ENCODE assay signal across 3 cellular contexts in the genomic region with DNA sequence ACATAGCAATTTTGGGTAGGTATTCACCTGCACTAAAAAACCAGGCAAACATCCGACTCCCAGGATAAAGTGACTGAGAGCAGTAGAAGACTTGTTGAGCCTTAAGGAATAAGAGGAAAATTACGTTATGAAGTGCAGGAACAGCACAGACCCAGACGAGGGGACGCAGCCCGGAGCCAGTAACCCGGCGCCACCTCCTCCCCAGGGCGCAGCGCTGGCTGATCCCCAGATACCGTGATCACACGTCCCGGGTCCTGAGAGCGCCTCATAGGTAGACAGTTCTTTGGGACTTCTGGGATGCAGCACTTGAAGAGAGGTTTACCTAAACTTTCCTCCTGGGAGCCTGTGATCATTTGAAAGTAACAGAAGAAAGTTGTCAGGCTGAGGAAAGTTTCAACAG.
DNase-seq lines count a peak whose midpoint lies in the region; ATAC-seq and TF ChIP-seq lines count a peak whose summit lies in the region.
"Not testable (repeated sequence)": the region's sequence is repeated elsewhere in the genome, so short reads cannot be mapped to it uniquely, and the experiment has no call there.

No MANE protein-coding gene starts in this region.

- not testable (repeated sequence) for TF ChIP-seq CTCF in Panc1 (IDR thresholded peaks at IDR 0.05)

- not testable (repeated sequence) for H3K9ac ChIP-seq in trophoblast cell (ENCODE audit: low read length)

- not testable (repeated sequence) for H3K14ac ChIP-seq in trophoblast cell (ENCODE audit: low read length)

- DNase-seq in H7 (peak; percentile 1), trophoblast cell (peak; percentile 45 to 48)
- DNase-seq in Panc1 (ENCODE audit: low read depth, low spot score): not testable (repeated sequence)

- not testable (repeated sequence) for H3K79me1 ChIP-seq in trophoblast cell (ENCODE audit: low read length)

- not testable (repeated sequence) for H3K4me1 ChIP-seq in Panc1 (ENCODE audit: control insufficient read depth, insufficient read depth, low read length); trophoblast cell (ENCODE audit: control insufficient read depth in 1 of 2, insufficient read depth in 2 of 2, low read length in 2 of 2)

- H3K27ac ChIP-seq in Panc1 (ENCODE audit: low read length): not testable (repeated sequence)
- H3K27ac ChIP-seq in trophoblast cell (ENCODE audit: low read depth, low read length): peak overlapping the region; percentile 74

- POLR2A ChIA-PET in Panc1 (lab: Charles Lee): not testable (repeated sequence)

- not testable (repeated sequence) for H3K23ac ChIP-seq in trophoblast cell (ENCODE audit: low read length)

- not testable (repeated sequence) for H3K79me2 ChIP-seq in trophoblast cell (ENCODE audit: control insufficient read depth, insufficient read depth, low read length, poor library complexity)

- peak overlapping the region; percentile 16 for H4K8ac ChIP-seq in trophoblast cell (ENCODE audit: low read depth, low read length)

- ATAC-seq in Panc1: not testable (repeated sequence)

- H3K36me3 ChIP-seq in H7 (replicated peaks; ENCODE audit: control insufficient read depth, insufficient read depth, low read length); Panc1 (ENCODE audit: control insufficient read depth, insufficient read depth, low read length); trophoblast cell (ENCODE audit: control insufficient read depth in 1 of 2, insufficient read depth in 2 of 2, low read length in 2 of 2): not testable (repeated sequence)

- not testable (repeated sequence) for H2AK5ac ChIP-seq in trophoblast cell (ENCODE audit: low read length)

- H2BK5ac ChIP-seq in trophoblast cell (ENCODE audit: low read depth, low read length, poor library complexity): peak overlapping the region; percentile 76

- TSS peak; percentile 5 for BruUV-seq in Panc1 (replicated peaks; lab: Mats Ljungman, UMichigan)

- H4K91ac ChIP-seq in trophoblast cell (ENCODE audit: low read depth, low read length): peak overlapping the region; percentile 24

- H3K9me3 ChIP-seq in Panc1 (ENCODE audit: control insufficient read depth, insufficient read depth, low read depth, low read length); trophoblast cell (ENCODE audit: insufficient read depth, low read depth, low read length): not testable (repeated sequence)

- not testable (repeated sequence) for H4K12ac ChIP-seq in trophoblast cell (ENCODE audit: low read depth, low read length)

- H3K18ac ChIP-seq in trophoblast cell (ENCODE audit: low read length): not testable (repeated sequence)

- in situ Hi-C loops in Panc1 (cut with HindIII; ENCODE audit: low pct_unique_long_range_greater_than_20kb, low sequenced_read_pairs): not testable (repeated sequence)

- CTCF ChIA-PET in Panc1 (lab: Charles Lee): not testable (repeated sequence)

- H3K27me3 ChIP-seq in H7 (ENCODE audit: control insufficient read depth, insufficient read depth, low read length); Panc1 (ENCODE audit: control insufficient read depth, insufficient read depth, low read length); trophoblast cell (ENCODE audit: insufficient read depth, low read length): not testable (repeated sequence)

- H3K4me2 ChIP-seq in trophoblast cell (ENCODE audit: low read length): not testable (repeated sequence)

- not testable (repeated sequence) for H3K4me3 ChIP-seq in H7 (ENCODE audit: insufficient read depth, low read depth, low read length); Panc1 (ENCODE audit: low read depth in 2 of 2, low read length in 2 of 2); trophoblast cell (ENCODE audit: low read depth, low read length)

- H3K4ac ChIP-seq in trophoblast cell (ENCODE audit: low read depth, low read length): not testable (repeated sequence)

- intact Hi-C loops in Panc1 (cut with micrococcal nuclease; ENCODE audit: unreplicated experiment): not testable (repeated sequence)

- not testable (repeated sequence) for H2BK12ac ChIP-seq in trophoblast cell (ENCODE audit: low read length)

- not testable (repeated sequence) for H2AFZ ChIP-seq in trophoblast cell (ENCODE audit: insufficient read depth, low read length, poor library complexity)

- peak overlapping the region; percentile 72 for H2BK120ac ChIP-seq in trophoblast cell (ENCODE audit: insufficient read depth, low read length, poor library complexity)

- WGBS in trophoblast cell (ENCODE audit: extremely low coverage, insufficient coverage, insufficient read length): no CpG with 5 or more reads among the region's 13 CpGs
